Comparison of ENCODE assay signal across 1 cellular context in the genomic region with DNA sequence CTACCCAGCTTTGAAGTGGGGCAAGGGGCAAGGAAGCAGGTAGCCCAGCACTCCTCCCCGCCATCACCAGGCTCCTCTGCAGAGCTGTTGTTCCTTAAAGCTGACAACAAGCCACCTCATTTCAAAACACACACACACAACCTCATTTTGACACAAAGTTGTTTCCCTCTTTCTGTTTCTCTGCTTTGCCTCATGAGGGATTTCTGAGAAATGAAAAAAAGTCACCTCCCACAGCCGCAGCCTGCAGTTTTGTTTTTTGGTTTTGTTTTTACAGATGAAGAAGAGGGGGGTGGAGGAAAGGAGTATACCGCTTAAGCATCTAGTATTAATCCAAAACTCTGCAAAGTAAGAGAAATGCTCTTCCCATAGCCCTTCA.
TF ChIP-seq lines count a peak whose summit lies in the region.

No MANE protein-coding gene starts in this region.

TF ChIP-seq in H1, 55 proteins besides CTCF, POLR2A, EP300 and RAD21:
- no peak for TF ChIP-seq POLR2AphosphoS5 (IDR thresholded peaks at IDR 0.05; ENCODE audit: low read depth, low read length)
- TF ChIP-seq, protein P1, sequence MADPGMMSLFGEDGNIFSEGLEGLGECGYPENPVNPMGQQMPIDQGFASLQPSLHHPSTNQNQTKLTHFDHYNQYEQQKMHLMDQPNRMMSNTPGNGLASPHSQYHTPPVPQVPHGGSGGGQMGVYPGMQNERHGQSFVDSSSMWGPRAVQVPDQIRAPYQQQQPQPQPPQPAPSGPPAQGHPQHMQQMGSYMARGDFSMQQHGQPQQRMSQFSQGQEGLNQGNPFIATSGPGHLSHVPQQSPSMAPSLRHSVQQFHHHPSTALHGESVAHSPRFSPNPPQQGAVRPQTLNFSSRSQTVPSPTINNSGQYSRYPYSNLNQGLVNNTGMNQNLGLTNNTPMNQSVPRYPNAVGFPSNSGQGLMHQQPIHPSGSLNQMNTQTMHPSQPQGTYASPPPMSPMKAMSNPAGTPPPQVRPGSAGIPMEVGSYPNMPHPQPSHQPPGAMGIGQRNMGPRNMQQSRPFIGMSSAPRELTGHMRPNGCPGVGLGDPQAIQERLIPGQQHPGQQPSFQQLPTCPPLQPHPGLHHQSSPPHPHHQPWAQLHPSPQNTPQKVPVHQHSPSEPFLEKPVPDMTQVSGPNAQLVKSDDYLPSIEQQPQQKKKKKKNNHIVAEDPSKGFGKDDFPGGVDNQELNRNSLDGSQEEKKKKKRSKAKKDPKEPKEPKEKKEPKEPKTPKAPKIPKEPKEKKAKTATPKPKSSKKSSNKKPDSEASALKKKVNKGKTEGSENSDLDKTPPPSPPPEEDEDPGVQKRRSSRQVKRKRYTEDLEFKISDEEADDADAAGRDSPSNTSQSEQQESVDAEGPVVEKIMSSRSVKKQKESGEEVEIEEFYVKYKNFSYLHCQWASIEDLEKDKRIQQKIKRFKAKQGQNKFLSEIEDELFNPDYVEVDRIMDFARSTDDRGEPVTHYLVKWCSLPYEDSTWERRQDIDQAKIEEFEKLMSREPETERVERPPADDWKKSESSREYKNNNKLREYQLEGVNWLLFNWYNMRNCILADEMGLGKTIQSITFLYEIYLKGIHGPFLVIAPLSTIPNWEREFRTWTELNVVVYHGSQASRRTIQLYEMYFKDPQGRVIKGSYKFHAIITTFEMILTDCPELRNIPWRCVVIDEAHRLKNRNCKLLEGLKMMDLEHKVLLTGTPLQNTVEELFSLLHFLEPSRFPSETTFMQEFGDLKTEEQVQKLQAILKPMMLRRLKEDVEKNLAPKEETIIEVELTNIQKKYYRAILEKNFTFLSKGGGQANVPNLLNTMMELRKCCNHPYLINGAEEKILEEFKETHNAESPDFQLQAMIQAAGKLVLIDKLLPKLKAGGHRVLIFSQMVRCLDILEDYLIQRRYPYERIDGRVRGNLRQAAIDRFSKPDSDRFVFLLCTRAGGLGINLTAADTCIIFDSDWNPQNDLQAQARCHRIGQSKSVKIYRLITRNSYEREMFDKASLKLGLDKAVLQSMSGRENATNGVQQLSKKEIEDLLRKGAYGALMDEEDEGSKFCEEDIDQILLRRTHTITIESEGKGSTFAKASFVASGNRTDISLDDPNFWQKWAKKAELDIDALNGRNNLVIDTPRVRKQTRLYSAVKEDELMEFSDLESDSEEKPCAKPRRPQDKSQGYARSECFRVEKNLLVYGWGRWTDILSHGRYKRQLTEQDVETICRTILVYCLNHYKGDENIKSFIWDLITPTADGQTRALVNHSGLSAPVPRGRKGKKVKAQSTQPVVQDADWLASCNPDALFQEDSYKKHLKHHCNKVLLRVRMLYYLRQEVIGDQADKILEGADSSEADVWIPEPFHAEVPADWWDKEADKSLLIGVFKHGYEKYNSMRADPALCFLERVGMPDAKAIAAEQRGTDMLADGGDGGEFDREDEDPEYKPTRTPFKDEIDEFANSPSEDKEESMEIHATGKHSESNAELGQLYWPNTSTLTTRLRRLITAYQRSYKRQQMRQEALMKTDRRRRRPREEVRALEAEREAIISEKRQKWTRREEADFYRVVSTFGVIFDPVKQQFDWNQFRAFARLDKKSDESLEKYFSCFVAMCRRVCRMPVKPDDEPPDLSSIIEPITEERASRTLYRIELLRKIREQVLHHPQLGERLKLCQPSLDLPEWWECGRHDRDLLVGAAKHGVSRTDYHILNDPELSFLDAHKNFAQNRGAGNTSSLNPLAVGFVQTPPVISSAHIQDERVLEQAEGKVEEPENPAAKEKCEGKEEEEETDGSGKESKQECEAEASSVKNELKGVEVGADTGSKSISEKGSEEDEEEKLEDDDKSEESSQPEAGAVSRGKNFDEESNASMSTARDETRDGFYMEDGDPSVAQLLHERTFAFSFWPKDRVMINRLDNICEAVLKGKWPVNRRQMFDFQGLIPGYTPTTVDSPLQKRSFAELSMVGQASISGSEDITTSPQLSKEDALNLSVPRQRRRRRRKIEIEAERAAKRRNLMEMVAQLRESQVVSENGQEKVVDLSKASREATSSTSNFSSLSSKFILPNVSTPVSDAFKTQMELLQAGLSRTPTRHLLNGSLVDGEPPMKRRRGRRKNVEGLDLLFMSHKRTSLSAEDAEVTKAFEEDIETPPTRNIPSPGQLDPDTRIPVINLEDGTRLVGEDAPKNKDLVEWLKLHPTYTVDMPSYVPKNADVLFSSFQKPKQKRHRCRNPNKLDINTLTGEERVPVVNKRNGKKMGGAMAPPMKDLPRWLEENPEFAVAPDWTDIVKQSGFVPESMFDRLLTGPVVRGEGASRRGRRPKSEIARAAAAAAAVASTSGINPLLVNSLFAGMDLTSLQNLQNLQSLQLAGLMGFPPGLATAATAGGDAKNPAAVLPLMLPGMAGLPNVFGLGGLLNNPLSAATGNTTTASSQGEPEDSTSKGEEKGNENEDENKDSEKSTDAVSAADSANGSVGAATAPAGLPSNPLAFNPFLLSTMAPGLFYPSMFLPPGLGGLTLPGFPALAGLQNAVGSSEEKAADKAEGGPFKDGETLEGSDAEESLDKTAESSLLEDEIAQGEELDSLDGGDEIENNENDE (IDR thresholded peaks at IDR 0.05; ENCODE audit: insufficient replicate concordance, low read length), result no peak
- no peak for TF ChIP-seq KDM1A (IDR thresholded peaks at IDR 0.05; ENCODE audit: borderline replicate concordance, low read length)
- no peak for TF ChIP-seq EGR1 (IDR thresholded peaks at IDR 0.05; ENCODE audit: borderline replicate concordance, low read depth, low read length)
- no peak for TF ChIP-seq CHD2 (IDR thresholded peaks at IDR 0.05; ENCODE audit: low read length)
- no peak for TF ChIP-seq RFX5 (IDR thresholded peaks at IDR 0.05; ENCODE audit: borderline replicate concordance, low read depth, low read length)
TF ChIP-seq in H1: peak in this region for 0.
